ENCODE assay signal across 7 cellular contexts in the genomic region with DNA sequence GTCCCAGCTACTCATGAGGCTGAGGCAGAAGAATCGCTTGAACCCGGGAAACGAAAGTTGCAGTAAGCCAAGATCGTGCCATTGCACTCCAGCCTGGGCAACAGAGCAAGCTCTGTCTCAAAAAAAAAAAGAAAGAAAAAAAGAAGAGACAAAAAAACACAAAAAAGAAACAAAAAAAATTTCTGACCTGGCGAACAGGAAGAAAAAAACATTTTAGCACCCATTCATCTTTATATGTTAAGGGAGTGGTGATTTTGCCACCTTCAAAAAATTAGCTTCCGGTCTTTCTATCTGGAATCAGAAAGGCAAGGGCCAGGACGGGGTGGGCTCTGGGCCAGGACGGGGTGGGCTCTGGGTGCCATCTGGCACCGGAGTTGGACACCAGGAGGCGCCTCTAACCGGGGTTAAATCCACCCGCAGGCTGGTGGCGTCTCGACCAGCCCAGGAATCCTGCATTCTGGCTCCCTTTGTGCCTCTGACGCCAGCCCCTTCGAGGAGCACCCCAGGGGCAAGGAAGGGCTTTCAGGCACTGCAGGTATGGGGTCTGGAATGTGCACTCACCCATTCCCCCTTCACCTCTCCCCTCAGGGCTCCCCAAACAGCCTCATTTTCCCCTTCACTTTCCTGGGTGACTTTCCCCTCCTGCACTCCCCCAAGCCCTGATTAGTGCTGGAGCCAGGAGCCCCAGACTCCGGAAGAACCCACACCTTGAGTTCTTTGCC. TPM values are rescaled to one million over a fixed set of nuclear protein-coding genes. Genes with fewer than 3 reads are reported as not detected.
DNase-seq lines count a peak whose midpoint lies in the region; ATAC-seq and TF ChIP-seq lines count a peak whose summit lies in the region.

No MANE protein-coding gene starts in this region.

- POLR2A ChIA-PET in activated CD8-positive, alpha-beta T cell treated with anti-CD3 and anti-CD28 coated beads, Interleukin-2, amount 10 ng/mL, durations not matched to agents 7 days and 5 days (lab: Charles Lee) = interaction anchor here (1.2 to 2.0 kb wide), 9 partner anchors 10 to 79 kb away, joined by 3 to 10 read pairs (median 4); partner anchors contain the start of gene ZSWIM4

- no peaks in the 10 kb centered on the region for H3K36me3 Mint-ChIP-seq in activated CD8-positive, alpha-beta T cell treated with anti-CD3 and anti-CD28 coated beads, Interleukin-2, amount 10 ng/mL, durations not matched to agents 7 days and 5 days (ENCODE audit: low read depth)

- ATAC-seq in activated CD8-positive, alpha-beta T cell treated with anti-CD3 and anti-CD28 coated beads, Interleukin-2, amount 10 ng/mL, durations not matched to agents 7 days and 5 days = peak; percentile 64
- no peak for ATAC-seq in GM21367 (IDR thresholded peaks at IDR 0.05; ENCODE audit: unreplicated experiment)

- H3K36me3 ChIP-seq in effector memory CD4-positive, alpha-beta T cell (ENCODE audit: control insufficient read depth, insufficient read depth, low read length) = peaks cover under 1% of the 10 kb centered on the region

- peak; percentile 64 for TF ChIP-seq CTCF in GM12875 (IDR thresholded peaks at IDR 0.05; ENCODE audit: borderline replicate concordance, insufficient read depth, low read depth, low read length)

- H3K27me3 ChIP-seq in effector memory CD4-positive, alpha-beta T cell (replicated peaks; ENCODE audit: control insufficient read depth, insufficient read depth, low read length, poor library complexity, severe bottlenecking) = no peaks in the 10 kb centered on the region

- no peak overlapping the region for H3K27ac ChIP-seq in effector memory CD4-positive, alpha-beta T cell (ENCODE audit: insufficient read depth, low read length, poor library complexity, severe bottlenecking)

- H3K4me3 Mint-ChIP-seq in activated CD8-positive, alpha-beta T cell treated with anti-CD3 and anti-CD28 coated beads, Interleukin-2, amount 10 ng/mL, durations not matched to agents 7 days and 5 days = peak overlapping the region; percentile 31

- H3K9me3 Mint-ChIP-seq in activated CD8-positive, alpha-beta T cell treated with anti-CD3 and anti-CD28 coated beads, Interleukin-2, amount 10 ng/mL, durations not matched to agents 7 days and 5 days (ENCODE audit: insufficient read depth) = no peaks in the 10 kb centered on the region

- peak; percentile 52 for DNase-seq in NCI-H460 (ENCODE audit: extremely low read depth, low read depth)
- DNase-seq in activated CD8-positive, alpha-beta T cell treated with anti-CD3 and anti-CD28 coated beads, Interleukin-2, amount 10 ng/mL, durations not matched to agents 7 days and 5 days = peak; percentile 81
- DNase-seq in effector memory CD4-positive, alpha-beta T cell = peak; percentile 43 to 59 (median 54)
- DNase-seq in midbrain (lab: John Stamatoyannopoulos, UW) = peak; percentile 42
- DNase-seq in stimulated activated CD8-positive, alpha-beta memory T cell treated with anti-CD3 and anti-CD28 coated beads, Interleukin-4, amount 100 ng/mL, for 4 hours (ENCODE audit: low read depth in 2 of 2, low spot score in 1 of 2) = peak; percentile 41 to 49

- CTCF ChIA-PET in activated CD8-positive, alpha-beta T cell treated with anti-CD3 and anti-CD28 coated beads, Interleukin-2, amount 10 ng/mL, durations not matched to agents 7 days and 5 days (lab: Charles Lee) = interaction anchor here (0.7 to 3.5 kb wide), 13 partner anchors 10 to 169 kb away, joined by 3 to 71 read pairs (median 4); partner anchors contain the start of genes C19orf53, MRI1 and ZSWIM4

- H3K9me3 ChIP-seq in effector memory CD4-positive, alpha-beta T cell (ENCODE audit: control insufficient read depth, low read length) = no peaks in the 10 kb centered on the region

- no peak overlapping the region for H3K4me3 ChIP-seq in GM12875 (ENCODE audit: low read depth, low read length)
- no peak overlapping the region for H3K4me3 ChIP-seq in effector memory CD4-positive, alpha-beta T cell (ENCODE audit: insufficient read depth, low read depth, low read length, poor library complexity, severe bottlenecking)

- peaks cover 43% of the 10 kb centered on the region for H3K4me1 Mint-ChIP-seq in activated CD8-positive, alpha-beta T cell treated with anti-CD3 and anti-CD28 coated beads, Interleukin-2, amount 10 ng/mL, durations not matched to agents 7 days and 5 days (ENCODE audit: low read depth)

- H3K27me3 Mint-ChIP-seq in activated CD8-positive, alpha-beta T cell treated with anti-CD3 and anti-CD28 coated beads, Interleukin-2, amount 10 ng/mL, durations not matched to agents 7 days and 5 days (ENCODE audit: low read depth) = no peaks in the 10 kb centered on the region

- H3K27ac Mint-ChIP-seq in activated CD8-positive, alpha-beta T cell treated with anti-CD3 and anti-CD28 coated beads, Interleukin-2, amount 10 ng/mL, durations not matched to agents 7 days and 5 days = peak overlapping the region; percentile 72

- H3K4me1 ChIP-seq in effector memory CD4-positive, alpha-beta T cell (ENCODE audit: control insufficient read depth, insufficient read depth, low read length, poor library complexity, severe bottlenecking) = peaks cover 34% of the 10 kb centered on the region

RNA-seq across cellular contexts. Expression of gene ZSWIM4, which starts 10.4 kb away (rescaled TPM):
- total RNA-seq in NCI-H460 (2014; rRNA removed; shearing (Covaris generic)) = 2.1 and 2.8 TPM in 2 replicates
- 1.2 and 6.9 TPM in 2 replicates for polyA plus RNA-seq in NCI-H460 (2014; cell fraction: nucleus; rRNA removed)
- 1 to 10 TPM; 8.4 to 9.5 TPM for total RNA-seq in activated CD8-positive, alpha-beta T cell treated with anti-CD3 and anti-CD28 coated beads, Interleukin-2, amount 10 ng/mL, durations not matched to agents 7 days and 5 days

RNA-seq across cellular contexts. Expression of gene C19orf53, which starts 10.6 kb away (rescaled TPM):
- 87.5 and 121 TPM in 2 replicates for total RNA-seq in NCI-H460 (2014; rRNA removed; shearing (Covaris generic))
- polyA plus RNA-seq in NCI-H460 (2014; cell fraction: nucleus; rRNA removed) = 36.4 and 67.5 TPM in 2 replicates
- 100 to 1,000 TPM; 112 to 114 TPM for total RNA-seq in activated CD8-positive, alpha-beta T cell treated with anti-CD3 and anti-CD28 coated beads, Interleukin-2, amount 10 ng/mL, durations not matched to agents 7 days and 5 days

RNA-seq across cellular contexts. Expression of gene MRI1, which starts 20.6 kb away (rescaled TPM):
- 19.1 and 20.2 TPM in 2 replicates for total RNA-seq in NCI-H460 (2014; rRNA removed; shearing (Covaris generic))
- 172 and 183 TPM in 2 replicates for polyA plus RNA-seq in NCI-H460 (2014; cell fraction: nucleus; rRNA removed)
- 10 to 100 TPM; 47.8 to 50.6 TPM for total RNA-seq in activated CD8-positive, alpha-beta T cell treated with anti-CD3 and anti-CD28 coated beads, Interleukin-2, amount 10 ng/mL, durations not matched to agents 7 days and 5 days
